ENCODE assay signal across 35 cellular contexts in genomic region chr12:124241776-124242528, GRCh38. TPM values are rescaled to one million over a fixed set of nuclear protein-coding genes. Genes with fewer than 3 reads are reported as not detected.
"Had no signal": no experiment of that assay in that cellular context is flagged by ENCODE, and none has a peak within 500 bp of the region (broad histone marks: within the 10 kb centered on the region; RNA-seq: fewer than 3 reads in every experiment).

No MANE protein-coding gene starts in this region.

- H3K4me3 ChIP-seq: ascending aorta, cardiac muscle cell, Peyer's patch, SJSA1 had no signal

- H3K9me3 ChIP-seq: Peyer's patch, SK-N-SH had no signal

- H3K27ac ChIP-seq: ascending aorta, cardiac muscle cell, KMS-11, Peyer's patch, SJSA1 had no signal

- H3K9ac ChIP-seq: KMS-11, SK-N-SH had no signal

- H3K4me3 Mint-ChIP-seq: activated B cell treated with CpG ODN at 0.5 μM for 24 hours; activated CD4-positive, alpha-beta memory T cell treated with anti-CD3 and anti-CD28 coated beads, Interleukin-2, amount 10 ng/mL, durations not matched to agents 7 days and 5 days; activated CD8-positive, alpha-beta memory T cell treated with anti-CD3 and anti-CD28 coated beads, Interleukin-2, amount 10 ng/mL, durations not matched to agents 7 days and 5 days; activated naive CD4-positive, alpha-beta T cell treated with anti-CD3 and anti-CD28 coated beads, Interleukin-2, amount 50 U/mL, for 24 hours; activated naive CD8-positive, alpha-beta T cell treated with anti-CD3 and anti-CD28 coated beads, Interleukin-2, amount 10 ng/mL, durations not matched to agents 7 days and 5 days; central memory CD8-positive, alpha-beta T cell; T-helper 1 cell treated with Interleukin-12 subunit alpha and Interleukin-12 subunit beta and Interleukin-4 antibody, amounts not matched to agents 30 μg/mL and 1 μg/mL, for 36 hours; T-helper 2 cell treated with Interferon-gamma antibody and Interleukin-4, amounts not matched to agents 5 μg/mL and 100 μg/mL, for 36 hours had no signal

- H3K9me3 Mint-ChIP-seq: activated naive CD4-positive, alpha-beta T cell treated with anti-CD3 and anti-CD28 coated beads, Interleukin-2, amount 50 U/mL, for 24 hours; activated naive CD8-positive, alpha-beta T cell treated with anti-CD3 and anti-CD28 coated beads, Interleukin-2, amount 10 ng/mL, durations not matched to agents 7 days and 5 days; central memory CD8-positive, alpha-beta T cell; T-helper 2 cell treated with Interferon-gamma antibody and Interleukin-4, amounts not matched to agents 5 μg/mL and 100 μg/mL, for 36 hours had no signal

- H3K36me3 Mint-ChIP-seq: activated CD8-positive, alpha-beta memory T cell treated with anti-CD3 and anti-CD28 coated beads, Interleukin-2, amount 10 ng/mL, durations not matched to agents 7 days and 5 days; activated naive CD4-positive, alpha-beta T cell treated with anti-CD3 and anti-CD28 coated beads, Interleukin-2, amount 50 U/mL, for 24 hours; activated naive CD8-positive, alpha-beta T cell treated with anti-CD3 and anti-CD28 coated beads, Interleukin-2, amount 10 ng/mL, durations not matched to agents 7 days and 5 days had no signal

- H3K36me3 ChIP-seq: ascending aorta, cardiac muscle cell, Peyer's patch, SJSA1 had no signal

- H3K27ac Mint-ChIP-seq: activated B cell treated with CpG ODN at 0.5 μM for 24 hours; activated CD4-positive, alpha-beta memory T cell treated with anti-CD3 and anti-CD28 coated beads, Interleukin-2, amount 10 ng/mL, durations not matched to agents 7 days and 5 days; activated CD8-positive, alpha-beta memory T cell treated with anti-CD3 and anti-CD28 coated beads, Interleukin-2, amount 10 ng/mL, durations not matched to agents 7 days and 5 days; activated naive CD4-positive, alpha-beta T cell treated with anti-CD3 and anti-CD28 coated beads, Interleukin-2, amount 50 U/mL, for 24 hours; activated naive CD8-positive, alpha-beta T cell treated with anti-CD3 and anti-CD28 coated beads, Interleukin-2, amount 10 ng/mL, durations not matched to agents 7 days and 5 days; T-helper 1 cell treated with Interleukin-12 subunit alpha and Interleukin-12 subunit beta and Interleukin-4 antibody, amounts not matched to agents 30 μg/mL and 1 μg/mL, for 36 hours; T-helper 2 cell treated with Interferon-gamma antibody and Interleukin-4, amounts not matched to agents 5 μg/mL and 100 μg/mL, for 36 hours had no signal

- H3K4me1 ChIP-seq: ascending aorta, SJSA1 had no signal

- H3K27me3 ChIP-seq: ascending aorta, cardiac muscle cell, Peyer's patch had no signal

- H3K4me2 ChIP-seq: KMS-11, SK-N-SH had no signal

- H3K27me3 Mint-ChIP-seq: activated naive CD8-positive, alpha-beta T cell treated with anti-CD3 and anti-CD28 coated beads, Interleukin-2, amount 10 ng/mL, durations not matched to agents 7 days and 5 days had no signal

- ATAC-seq: activated CD8-positive, alpha-beta memory T cell treated with anti-CD3 and anti-CD28 coated beads, Interleukin-2, amount 10 ng/mL, durations not matched to agents 7 days and 5 days; PC-3 had no signal

- DNase-seq: activated B cell treated with CpG ODN at 0.5 μM for 24 hours; activated CD4-positive, alpha-beta memory T cell treated with anti-CD3 and anti-CD28 coated beads, Interleukin-2, amount 10 ng/mL, durations not matched to agents 7 days and 5 days; activated CD4-positive, alpha-beta T cell treated with anti-CD3 and anti-CD28 coated beads for 1 hour; activated CD4-positive, alpha-beta T cell treated with anti-CD3 and anti-CD28 coated beads for 48 hours; activated CD8-positive, alpha-beta memory T cell treated with anti-CD3 and anti-CD28 coated beads for 24 hours; activated CD8-positive, alpha-beta memory T cell treated with anti-CD3 and anti-CD28 coated beads, Interleukin-2, amount 10 ng/mL, durations not matched to agents 7 days and 5 days; activated CD8-positive, alpha-beta memory T cell treated with anti-CD3 and anti-CD28 coated beads, Interleukin-2, amount 50 U/mL, for 48 hours; activated gamma-delta T cell; activated naive CD4-positive, alpha-beta T cell treated with Interleukin-2 at 50 U/mL for 16 hours; activated naive CD8-positive, alpha-beta T cell treated with anti-CD3 and anti-CD28 coated beads, Interleukin-2, amount 10 ng/mL, durations not matched to agents 7 days and 5 days; activated T-cell treated with anti-CD3 and anti-CD28 coated beads, Interleukin-2, amount 50 U/mL, for 48 hours; amygdala; MM.1S; NCI-H1092; NCI-H1417; NCI-H187 treated with DMSO at 0.1 percent for 48 hours; NCI-H2081; NCI-H2171 treated with DMSO at 0.1 percent for 48 hours; NCI-H2227 treated with DMSO at 0.1 percent for 48 hours; NCI-H446; NCI-H510A treated with DMSO at 0.1 percent for 48 hours; NCI-H526 treated with DMSO at 0.1 percent for 48 hours; PC-3; Peyer's patch; RPMI8226; SHP77 treated with DMSO at 0.1 percent for 48 hours; SK-N-SH had no signal

- H3K4me1 Mint-ChIP-seq: activated B cell treated with CpG ODN at 0.5 μM for 24 hours; activated CD4-positive, alpha-beta memory T cell treated with anti-CD3 and anti-CD28 coated beads, Interleukin-2, amount 10 ng/mL, durations not matched to agents 7 days and 5 days; activated CD8-positive, alpha-beta memory T cell treated with anti-CD3 and anti-CD28 coated beads, Interleukin-2, amount 10 ng/mL, durations not matched to agents 7 days and 5 days; activated naive CD4-positive, alpha-beta T cell treated with anti-CD3 and anti-CD28 coated beads, Interleukin-2, amount 50 U/mL, for 24 hours; activated naive CD8-positive, alpha-beta T cell treated with anti-CD3 and anti-CD28 coated beads, Interleukin-2, amount 10 ng/mL, durations not matched to agents 7 days and 5 days; central memory CD8-positive, alpha-beta T cell had no signal

RNA-seq across cellular contexts. Expression of gene RFLNA, which starts 52.9 kb away (rescaled TPM):
- total RNA-seq: activated B cell treated with CpG ODN at 0.5 μM for 24 hours; activated CD4-positive, alpha-beta memory T cell treated with anti-CD3 and anti-CD28 coated beads, Interleukin-2, amount 10 ng/mL, durations not matched to agents 7 days and 5 days; activated CD8-positive, alpha-beta memory T cell treated with anti-CD3 and anti-CD28 coated beads, Interleukin-2, amount 10 ng/mL, durations not matched to agents 7 days and 5 days; activated naive CD8-positive, alpha-beta T cell treated with anti-CD3 and anti-CD28 coated beads, Interleukin-2, amount 10 ng/mL, durations not matched to agents 7 days and 5 days; ascending aorta; PC-3; SJSA1 had no signal
